25 cellular contexts compared by ENCODE assay signal in genomic region chr19:39080431-39080830, GRCh38. TPM values are rescaled to one million over a fixed set of nuclear protein-coding genes. Genes with fewer than 3 reads are reported as not detected.
"Had no signal": no experiment of that assay in that cellular context is flagged by ENCODE, and none has a peak within 500 bp of the region (broad histone marks: within the 10 kb centered on the region; RNA-seq: fewer than 3 reads in every experiment).

No MANE protein-coding gene starts in this region.

- H3K4me3 ChIP-seq: cardiac muscle cell, esophagus muscularis mucosa, left ventricle myocardium inferior, ovary, prostate gland, tibial artery had no signal

- H3K9me3 Mint-ChIP-seq: activated CD4-positive, alpha-beta memory T cell treated with anti-CD3 and anti-CD28 coated beads, Interleukin-2, amount 10 ng/mL, durations not matched to agents 7 days and 5 days; activated CD4-positive, alpha-beta T cell treated with anti-CD3 and anti-CD28 coated beads, Interleukin-2, amount 10 ng/mL, durations not matched to agents 24 days and 14 days; activated naive CD4-positive, alpha-beta T cell treated with anti-CD3 and anti-CD28 coated beads for 36 hours; activated naive CD8-positive, alpha-beta T cell treated with anti-CD3 and anti-CD28 coated beads, Interleukin-2, amount 10 ng/mL, durations not matched to agents 7 days and 5 days; activated T-cell treated with anti-CD3 and anti-CD28 coated beads, Interleukin-2, amount 50 U/mL, for 72 hours; dendritic cell treated with granulocyte-macrophage colony-stimulating factor and Interleukin-4, amounts not matched to agents 40 ng/mL and 50 ng/mL, for 4 days; mesothelial cell of epicardium; natural killer cell; stimulated activated naive CD8-positive, alpha-beta T cell treated with anti-CD3 and anti-CD28 coated beads, Interleukin-15, Interleukin-2, amounts not matched to agents 100 ng/mL and 50 ng/mL, for 24 hours had no signal

- ATAC-seq: activated T-cell treated with anti-CD3 and anti-CD28 coated beads, Interleukin-2, amount 50 U/mL, for 72 hours; natural killer cell; right cardiac atrium; T-helper 17 cell had no signal

- H3K9me3 ChIP-seq: esophagus muscularis mucosa, left ventricle myocardium inferior, ovary, prostate gland, tibial artery had no signal

- H3K27ac Mint-ChIP-seq: activated CD4-positive, alpha-beta memory T cell treated with anti-CD3 and anti-CD28 coated beads, Interleukin-2, amount 10 ng/mL, durations not matched to agents 7 days and 5 days; activated CD4-positive, alpha-beta T cell treated with anti-CD3 and anti-CD28 coated beads, Interleukin-2, amount 10 ng/mL, durations not matched to agents 24 days and 14 days; activated naive CD4-positive, alpha-beta T cell treated with anti-CD3 and anti-CD28 coated beads for 36 hours; activated naive CD8-positive, alpha-beta T cell treated with anti-CD3 and anti-CD28 coated beads, Interleukin-2, amount 10 ng/mL, durations not matched to agents 7 days and 5 days; activated T-cell treated with anti-CD3 and anti-CD28 coated beads, Interleukin-2, amount 50 U/mL, for 72 hours; dendritic cell treated with granulocyte-macrophage colony-stimulating factor and Interleukin-4, amounts not matched to agents 40 ng/mL and 50 ng/mL, for 4 days; mesothelial cell of epicardium; natural killer cell; stimulated activated naive CD8-positive, alpha-beta T cell treated with anti-CD3 and anti-CD28 coated beads, Interleukin-15, Interleukin-2, amounts not matched to agents 100 ng/mL and 50 ng/mL, for 24 hours; T-helper 17 cell had no signal

- H3K36me3 ChIP-seq: cardiac muscle cell, esophagus muscularis mucosa, left ventricle myocardium inferior, ovary, prostate gland, tibial artery had no signal

- H3K36me3 Mint-ChIP-seq: activated naive CD8-positive, alpha-beta T cell treated with anti-CD3 and anti-CD28 coated beads, Interleukin-2, amount 10 ng/mL, durations not matched to agents 7 days and 5 days; mesothelial cell of epicardium; natural killer cell had no signal

- H3K27ac ChIP-seq: cardiac muscle cell, esophagus muscularis mucosa, left ventricle myocardium inferior, ovary, prostate gland, tibial artery had no signal

- DNase-seq: activated CD4-positive, alpha-beta memory T cell treated with anti-CD3 and anti-CD28 coated beads, Interleukin-2, amount 10 ng/mL, durations not matched to agents 7 days and 5 days; activated CD4-positive, alpha-beta T cell treated with anti-CD3 and anti-CD28 coated beads, Interleukin-2, amount 10 ng/mL, durations not matched to agents 24 days and 14 days; activated CD4-positive, CD25-positive, alpha-beta regulatory T cell; activated effector memory CD4-positive, alpha-beta T cell treated with Interleukin-2 at 50 U/mL for 16 hours; activated naive CD4-positive, alpha-beta T cell treated with anti-CD3 and anti-CD28 coated beads for 36 hours; activated naive CD8-positive, alpha-beta T cell treated with anti-CD3 and anti-CD28 coated beads, Interleukin-2, amount 10 ng/mL, durations not matched to agents 7 days and 5 days; activated T-cell treated with anti-CD3 and anti-CD28 coated beads, Interleukin-2, amount 50 U/mL, for 72 hours; amniotic stem cell; effector CD8-positive, alpha-beta T cell; hippocampal formation; left ventricle myocardium inferior; natural killer cell; ovary; right cardiac atrium; stimulated activated CD4-positive, alpha-beta T cell treated with anti-CD3 and anti-CD28 coated beads, Interleukin-4, amount 100 ng/mL, for 4 hours; T-helper 17 cell; tibial artery had no signal

- H3K4me3 Mint-ChIP-seq: activated CD4-positive, alpha-beta memory T cell treated with anti-CD3 and anti-CD28 coated beads, Interleukin-2, amount 10 ng/mL, durations not matched to agents 7 days and 5 days; activated CD4-positive, alpha-beta T cell treated with anti-CD3 and anti-CD28 coated beads, Interleukin-2, amount 10 ng/mL, durations not matched to agents 24 days and 14 days; activated naive CD4-positive, alpha-beta T cell treated with anti-CD3 and anti-CD28 coated beads for 36 hours; activated naive CD8-positive, alpha-beta T cell treated with anti-CD3 and anti-CD28 coated beads, Interleukin-2, amount 10 ng/mL, durations not matched to agents 7 days and 5 days; activated T-cell treated with anti-CD3 and anti-CD28 coated beads, Interleukin-2, amount 50 U/mL, for 72 hours; dendritic cell treated with granulocyte-macrophage colony-stimulating factor and Interleukin-4, amounts not matched to agents 40 ng/mL and 50 ng/mL, for 4 days; mesothelial cell of epicardium; natural killer cell; stimulated activated naive CD8-positive, alpha-beta T cell treated with anti-CD3 and anti-CD28 coated beads, Interleukin-15, Interleukin-2, amounts not matched to agents 100 ng/mL and 50 ng/mL, for 24 hours; T-helper 17 cell had no signal

- FAIRE-seq: frontal cortex had no signal

- H3K27me3 ChIP-seq: ovary had no signal

RNA-seq across cellular contexts. Expression of gene ACP7, which starts 3.7 kb away (rescaled TPM):
- total RNA-seq: activated CD4-positive, alpha-beta memory T cell treated with anti-CD3 and anti-CD28 coated beads, Interleukin-2, amount 10 ng/mL, durations not matched to agents 7 days and 5 days; activated CD4-positive, alpha-beta T cell treated with anti-CD3 and anti-CD28 coated beads, Interleukin-2, amount 10 ng/mL, durations not matched to agents 24 days and 14 days; activated naive CD4-positive, alpha-beta T cell treated with anti-CD3 and anti-CD28 coated beads for 36 hours; activated naive CD8-positive, alpha-beta T cell treated with anti-CD3 and anti-CD28 coated beads, Interleukin-2, amount 10 ng/mL, durations not matched to agents 7 days and 5 days; activated T-cell treated with anti-CD3 and anti-CD28 coated beads, Interleukin-2, amount 50 U/mL, for 72 hours; cardiac muscle cell; esophagus muscularis mucosa; frontal cortex; left ventricle myocardium inferior; lung microvascular endothelial cell; mesothelial cell of epicardium; natural killer cell; ovary; right cardiac atrium; T-helper 17 cell had no signal
- polyA plus RNA-seq: cardiac muscle cell, ovary, right cardiac atrium had no signal

RNA-seq across cellular contexts. Expression of gene FBXO27, which starts 48.1 kb away (rescaled TPM):
- total RNA-seq: activated naive CD8-positive, alpha-beta T cell treated with anti-CD3 and anti-CD28 coated beads, Interleukin-2, amount 10 ng/mL, durations not matched to agents 7 days and 5 days had no signal
